ENCODE assay signal across 1 cellular context in genomic region chr1:156802421-156802820, GRCh38.
A peak's percentile ranks its signal among the peaks of the same experiment; 100 is the strongest.
TF ChIP-seq lines count a peak whose summit lies in the region.

No MANE protein-coding gene starts in this region.

TF ChIP-seq in GM12878, 131 proteins besides CTCF, POLR2A, EP300 and RAD21:
- TF ChIP-seq BMI1 (IDR thresholded peaks at IDR 0.05; ENCODE audit: borderline replicate concordance) (no peak), POLR2AphosphoS5 (IDR thresholded peaks at IDR 0.05; ENCODE audit: low read length) (peak; percentile 4; the same call in 1 of the 2 replicates), CBX5 (IDR thresholded peaks at IDR 0.05; ENCODE audit: low read depth) (no peak), ZBED1 (IDR thresholded peaks at IDR 0.05; ENCODE audit: borderline replicate concordance) (no peak), NBN (IDR thresholded peaks at IDR 0.05) (no peak), IRF5 (IDR thresholded peaks at IDR 0.05; ENCODE audit: borderline replicate concordance) (no peak)
TF ChIP-seq in GM12878: peak in this region for 1.
